Comparison of ENCODE assay signal across 17 cellular contexts in the genomic region with DNA sequence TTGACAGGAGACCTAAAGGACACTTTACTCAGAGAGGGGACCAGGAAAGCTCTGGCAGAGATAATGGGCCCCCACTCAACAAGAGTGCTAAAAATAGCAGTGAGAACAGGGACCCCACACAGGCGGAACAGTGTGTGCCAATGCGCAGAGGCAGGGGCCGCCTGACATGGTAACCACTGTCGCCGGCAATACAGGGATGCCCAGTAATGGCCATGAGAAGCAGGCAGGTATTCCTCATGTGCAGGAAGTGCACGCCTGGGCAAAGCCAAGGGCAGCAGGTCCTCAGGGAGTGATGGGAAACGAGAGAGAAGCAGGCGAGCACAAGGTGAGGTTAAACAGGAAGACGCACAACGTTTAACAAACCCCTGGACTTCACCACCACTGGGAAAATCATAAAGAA.
DNase-seq lines count a peak whose midpoint lies in the region; ATAC-seq and TF ChIP-seq lines count a peak whose summit lies in the region.
"Had no signal": no experiment of that assay in that cellular context is flagged by ENCODE, and none has a peak within 500 bp of the region (broad histone marks: within the 10 kb centered on the region; RNA-seq: fewer than 3 reads in every experiment).

No MANE protein-coding gene starts in this region.

- no peak overlapping the region for H3K4me3 ChIP-seq in mucosa of descending colon
- H3K4me3 ChIP-seq: MG63, SK-N-MC had no signal

- H3K36me3 Mint-ChIP-seq in nephron progenitor cell (ENCODE audit: low read depth): no peaks in the 10 kb centered on the region
- H3K36me3 Mint-ChIP-seq: CD4-positive, CD25-positive, alpha-beta regulatory T cell; T-cell had no signal

- H3K27me3 Mint-ChIP-seq in nephron progenitor cell (ENCODE audit: low read depth, poor library complexity): no peaks in the 10 kb centered on the region
- H3K27me3 Mint-ChIP-seq: B cell; CD4-positive, CD25-positive, alpha-beta regulatory T cell; T-cell had no signal

- peaks cover 23% of the 10 kb centered on the region for H3K9me3 Mint-ChIP-seq in nephron progenitor cell

- no peak for ATAC-seq in activated CD4-positive, CD25-positive, alpha-beta regulatory T cell treated with anti-CD3 and anti-CD28 coated beads, Interleukin-2, amount 50 U/mL, for 24 hours
- no peak for ATAC-seq in HG03432 (IDR thresholded peaks at IDR 0.05; ENCODE audit: unreplicated experiment)
- ATAC-seq in mucosa of descending colon: no peak
- ATAC-seq: Panc1, T-cell had no signal

- H3K4me3 Mint-ChIP-seq in nephron progenitor cell: no peak overlapping the region
- H3K4me3 Mint-ChIP-seq: B cell; CD4-positive, CD25-positive, alpha-beta regulatory T cell; T-cell had no signal

- no peaks in the 10 kb centered on the region for H3K36me3 ChIP-seq in mucosa of descending colon (ENCODE audit: low read depth)
- H3K36me3 ChIP-seq: MG63 had no signal

- DNase-seq in DMS53 (lab: John Stamatoyannopoulos, UW) (peak; percentile 10), DMS53 treated with DMSO at 0.1 percent for 48 hours (lab: John Stamatoyannopoulos, UW; ENCODE audit: unreplicated experiment) (no peak), DMS79 treated with DMSO at 0.1 percent for 48 hours (lab: John Stamatoyannopoulos, UW) (peak; percentile 83), NCI-H748 treated with DMSO at 0.1 percent for 48 hours (lab: John Stamatoyannopoulos, UW) (peak; percentile 87), nephron progenitor cell (no peak), mucosa of descending colon (no peak)
- DNase-seq: CD4-positive, CD25-positive, alpha-beta regulatory T cell; GF-D8; MG63; NCI-H2107; NCI-H446; T-cell had no signal

- peak overlapping the region; percentile 58 for H3K27ac Mint-ChIP-seq in nephron progenitor cell
- H3K27ac Mint-ChIP-seq: B cell; CD4-positive, CD25-positive, alpha-beta regulatory T cell; T-cell had no signal

- intact Hi-C loops in mucosa of descending colon (cut with DNase I, micrococcal nuclease): no loop called here

- H3K4me1 ChIP-seq in mucosa of descending colon (ENCODE audit: low read depth): no peaks in the 10 kb centered on the region

- TF ChIP-seq CTCF in nephron progenitor cell (IDR thresholded peaks at IDR 0.05) (no peak), mucosa of descending colon (IDR thresholded peaks at IDR 0.05) (no peak)

- peaks cover 4% of the 10 kb centered on the region for H3K9me3 ChIP-seq in mucosa of descending colon

- H3K4me1 Mint-ChIP-seq in nephron progenitor cell: peaks cover 33% of the 10 kb centered on the region
- H3K4me1 Mint-ChIP-seq: B cell; CD4-positive, CD25-positive, alpha-beta regulatory T cell; T-cell had no signal

Comparison
In these comparisons a context has a peak if more than half of its experiments do, and no peak if none do; other contexts are left out.
1. DNase-seq: peak in DMS53 (single experiment), DMS79 treated with DMSO at 0.1 percent for 48 hours (single experiment) and NCI-H748 treated with DMSO at 0.1 percent for 48 hours (single experiment); none in DMS53 treated with DMSO at 0.1 percent for 48 hours (single experiment), nephron progenitor cell (single experiment) and mucosa of descending colon (0 of 3).